1 cellular context compared by ENCODE assay signal in genomic region chr6:151822252-151823111, GRCh38.
TF ChIP-seq lines count a peak whose summit lies in the region.

No MANE protein-coding gene starts in this region.

TF ChIP-seq in GM23338, 12 proteins besides CTCF, POLR2A, EP300 and RAD21 (continued from another document):
- TF ChIP-seq ZNF462 (CRISPR knock-in tag; IDR thresholded peaks at IDR 0.05) (no peak), ZNF114 (CRISPR knock-in tag; IDR thresholded peaks at IDR 0.05) (no peak), REST (IDR thresholded peaks at IDR 0.05; ENCODE audit: unreplicated experiment) (no peak), JUNB (IDR thresholded peaks at IDR 0.05; ENCODE audit: unreplicated experiment) (no peak), EZH2 (IDR thresholded peaks at IDR 0.05; ENCODE audit: low read depth, unreplicated experiment) (no peak), POLR2AphosphoS5 (IDR thresholded peaks at IDR 0.05; ENCODE audit: low read depth) (no peak), NANOG (IDR thresholded peaks at IDR 0.05; ENCODE audit: borderline replicate concordance) (no peak)
